Comparison of ENCODE assay signal across 26 cellular contexts in genomic region chr1:37902983-37903382, GRCh38.
"Had no signal": no experiment of that assay in that cellular context is flagged by ENCODE, and none has a peak within 500 bp of the region (broad histone marks: within the 10 kb centered on the region; RNA-seq: fewer than 3 reads in every experiment).

No MANE protein-coding gene starts in this region.

- H3K9me3 ChIP-seq: ascending aorta, body of pancreas had no signal

- ATAC-seq: activated CD4-positive, alpha-beta T cell treated with anti-CD3 and anti-CD28 coated beads for 36 hours; activated naive CD4-positive, alpha-beta T cell treated with anti-CD3 and anti-CD28 coated beads, Interleukin-2, amount 50 U/mL, for 72 hours; activated naive CD8-positive, alpha-beta T cell treated with anti-CD3 and anti-CD28 coated beads, Interleukin-2, amount 50 U/mL, for 24 hours; body of pancreas had no signal

- H3K9me3 Mint-ChIP-seq: activated T-cell treated with anti-CD3 and anti-CD28 coated beads, Interleukin-2, amount 50 U/mL, for 24 hours had no signal

- H3K27ac ChIP-seq: body of pancreas, VCaP had no signal

- H3K27me3 ChIP-seq: ascending aorta, body of pancreas had no signal

- H3K27me3 Mint-ChIP-seq: activated CD4-positive, alpha-beta memory T cell treated with anti-CD3 and anti-CD28 coated beads, Interleukin-2, amount 10 ng/mL, durations not matched to agents 7 days and 5 days; activated CD4-positive, alpha-beta T cell treated with anti-CD3 and anti-CD28 coated beads for 36 hours; activated naive CD8-positive, alpha-beta T cell treated with anti-CD3 and anti-CD28 coated beads, Interleukin-2, amount 50 U/mL, for 24 hours; activated T-cell treated with anti-CD3 and anti-CD28 coated beads, Interleukin-2, amount 50 U/mL, for 24 hours had no signal

- H3K4me1 ChIP-seq: body of pancreas had no signal

- DNase-seq: activated CD4-positive, alpha-beta memory T cell treated with anti-CD3 and anti-CD28 coated beads, Interleukin-2, amount 10 ng/mL, durations not matched to agents 7 days and 5 days; activated CD4-positive, alpha-beta T cell treated with anti-CD3 and anti-CD28 coated beads for 36 hours; activated CD4-positive, alpha-beta T cell treated with anti-CD3 and anti-CD28 coated beads, Interleukin-2, amount 50 U/mL, for 1 hour; activated effector memory CD4-positive, alpha-beta T cell treated with anti-CD3 and anti-CD28 coated beads, Interleukin-2, amount 50 U/mL, for 16 hours; activated naive CD4-positive, alpha-beta T cell treated with Interleukin-2 at 50 U/mL for 16 hours; activated naive CD8-positive, alpha-beta T cell treated with anti-CD3 and anti-CD28 coated beads, Interleukin-2, amount 50 U/mL, for 24 hours; activated T-cell treated with anti-CD3 and anti-CD28 coated beads, Interleukin-2, amount 50 U/mL, for 24 hours; amniotic stem cell; body of pancreas; KG1; NCI-H1092; NCI-H1417; NCI-H1930; NCI-H345; NCI-H510A; NCI-H526 treated with DMSO at 0.1 percent for 48 hours; NCI-H82; SIG-M5; T-helper 2 cell; T1000 had no signal

- H3K4me3 ChIP-seq: ascending aorta, body of pancreas had no signal

- H3K4me3 Mint-ChIP-seq: activated CD4-positive, alpha-beta memory T cell treated with anti-CD3 and anti-CD28 coated beads, Interleukin-2, amount 10 ng/mL, durations not matched to agents 7 days and 5 days; activated CD4-positive, alpha-beta T cell treated with anti-CD3 and anti-CD28 coated beads for 36 hours; activated naive CD8-positive, alpha-beta T cell treated with anti-CD3 and anti-CD28 coated beads, Interleukin-2, amount 50 U/mL, for 24 hours; activated T-cell treated with anti-CD3 and anti-CD28 coated beads, Interleukin-2, amount 50 U/mL, for 24 hours; activated T-helper 1 cell treated with anti-CD3 and anti-CD28 coated beads, Interleukin-12 subunit alpha, Interleukin-12 subunit beta, Interleukin-2, Interleukin-4 antibody, amounts not matched to agents 30 ng/mL and 10 ng/mL and 1 ng/mL, durations not matched to agents 14 hours and 24 hours and 36 hours had no signal

- FAIRE-seq: bronchial epithelial cell, TTC549 had no signal

- H3K27ac Mint-ChIP-seq: activated CD4-positive, alpha-beta memory T cell treated with anti-CD3 and anti-CD28 coated beads, Interleukin-2, amount 10 ng/mL, durations not matched to agents 7 days and 5 days had no signal
